Comparison of ENCODE assay signal across 9 cellular contexts in genomic region chr19:3191806-3192104, GRCh38. TPM values are rescaled to one million over a fixed set of nuclear protein-coding genes. Genes with fewer than 3 reads are reported as not detected.
DNase-seq lines count a peak whose midpoint lies in the region; TF ChIP-seq lines count a peak whose summit lies in the region.
"Not testable (repeated sequence)": the region's sequence is repeated elsewhere in the genome, so short reads cannot be mapped to it uniquely, and the experiment has no call there.
"Had no signal": no experiment of that assay in that cellular context is flagged by ENCODE, and none has a peak within 500 bp of the region (broad histone marks: within the 10 kb centered on the region; RNA-seq: fewer than 3 reads in every experiment).

No MANE protein-coding gene starts in this region.

- H3K4me2 ChIP-seq in BLaER1 treated with 17β-estradiol and CSF1 and Interleukin-3, amounts not matched to agents 10 nM and 100 nM: peak overlapping the region; percentile 60 to 100 (median 99); a peak in 21 of 22 replicates

- peaks cover 27% of the 10 kb centered on the region for H3K4me1 Mint-ChIP-seq in activated CD4-positive, alpha-beta T cell treated with anti-CD3 and anti-CD28 coated beads, Interleukin-2, amount 10 ng/mL, durations not matched to agents 7 days and 5 days
- H3K4me1 Mint-ChIP-seq in chondrocyte (ENCODE audit: low read depth): peaks cover 14% of the 10 kb centered on the region

- peak overlapping the region in 10 of 11 experiments; percentile 13 to 98 (median 36); a peak in 14 of 22 replicates for H3K9ac ChIP-seq in BLaER1 treated with 17β-estradiol and CSF1 and Interleukin-3, amounts not matched to agents 10 nM and 100 nM

- TF ChIP-seq CTCF in HEK293 (tag by site-specific recombination; IDR thresholded peaks at IDR 0.05); RWPE1 (conservative IDR thresholded peaks at IDR 0.05; ENCODE audit: low read depth); chondrocyte (IDR thresholded peaks at IDR 0.05); neutrophil (IDR thresholded peaks at IDR 0.05): not testable (repeated sequence)

- H3K36me3 Mint-ChIP-seq in activated CD4-positive, alpha-beta T cell treated with anti-CD3 and anti-CD28 coated beads, Interleukin-2, amount 10 ng/mL, durations not matched to agents 7 days and 5 days (ENCODE audit: low read depth): peaks cover 12% of the 10 kb centered on the region
- H3K36me3 Mint-ChIP-seq in chondrocyte (ENCODE audit: low read depth): not testable (repeated sequence)

- H3K36me3 ChIP-seq in BLaER1 treated with 17β-estradiol and CSF1 and Interleukin-3, amounts not matched to agents 10 nM and 100 nM: peaks cover 37 to 94% (median 80%) of the 10 kb centered on the region in 11 experiments
- peaks cover 0 to 60% of the 10 kb centered on the region in 2 experiments; a peak in 2 of 3 replicates for H3K36me3 ChIP-seq in HEK293 (ENCODE audit: control insufficient read depth in 2 of 2, insufficient read depth in 1 of 2, low read length in 2 of 2)
- H3K36me3 ChIP-seq in neutrophil: not testable (repeated sequence)

- peaks cover 6 to 100% (median 99%) of the 10 kb centered on the region in 11 experiments; a peak in 21 of 22 replicates for H4K20me1 ChIP-seq in BLaER1 treated with 17β-estradiol and CSF1 and Interleukin-3, amounts not matched to agents 10 nM and 100 nM

- CTCF ChIA-PET in HEK293 (lab: Yijun Ruan, JAX); activated CD4-positive, alpha-beta T cell treated with anti-CD3 and anti-CD28 coated beads, Interleukin-2, amount 10 ng/mL, durations not matched to agents 7 days and 5 days (lab: Charles Lee): not testable (repeated sequence)
- CTCF ChIA-PET in RWPE1 (lab: Yijun Ruan, JAX): interaction anchor here (0.8 kb wide), 1 partner anchor 33 kb away, joined by 3 read pairs; the partner anchor contains the start of gene CELF5

- POLR2A ChIA-PET in HEK293 (lab: Yijun Ruan, JAX); RWPE1 (lab: Yijun Ruan, JAX; ENCODE audit: low non-redundant PET); activated CD4-positive, alpha-beta T cell treated with anti-CD3 and anti-CD28 coated beads, Interleukin-2, amount 10 ng/mL, durations not matched to agents 7 days and 5 days (lab: Charles Lee): not testable (repeated sequence)

- H3K9me3 ChIP-seq in BLaER1 treated with 17β-estradiol and CSF1 and Interleukin-3, amounts not matched to agents 10 nM and 100 nM (replicated peaks in 1 of 11); HEK293 (ENCODE audit: control insufficient read depth, insufficient read depth, low read depth, low read length); neutrophil: not testable (repeated sequence)

- H3K27me3 ChIP-seq in BLaER1 treated with 17β-estradiol and CSF1 and Interleukin-3, amounts not matched to agents 10 nM and 100 nM; neutrophil: not testable (repeated sequence)

- not testable (repeated sequence) for H3K4me3 ChIP-seq in BLaER1 treated with 17β-estradiol and CSF1 and Interleukin-3, amounts not matched to agents 10 nM and 100 nM; HEK293 (ENCODE audit: low read depth, low read length)
- H3K4me3 ChIP-seq in neutrophil (ENCODE audit: low read depth in 1 of 2, low read length in 1 of 2): peak overlapping the region in 1 of 2 experiments; percentile 18

- H3K9me3 Mint-ChIP-seq in activated CD4-positive, alpha-beta T cell treated with anti-CD3 and anti-CD28 coated beads, Interleukin-2, amount 10 ng/mL, durations not matched to agents 7 days and 5 days; chondrocyte (ENCODE audit: low read depth): not testable (repeated sequence)

- peaks cover 68 to 77% (median 75%) of the 10 kb centered on the region in 10 experiments for H3K4me1 ChIP-seq in BLaER1 treated with 17β-estradiol and CSF1 and Interleukin-3, amounts not matched to agents 10 nM and 100 nM
- H3K4me1 ChIP-seq in HEK293 (ENCODE audit: control insufficient read depth, insufficient read depth, low read length): not testable (repeated sequence)
- peaks cover 58 to 65% of the 10 kb centered on the region in 2 experiments for H3K4me1 ChIP-seq in neutrophil (ENCODE audit: control insufficient read depth in 1 of 2, insufficient read depth in 1 of 2, low read depth in 1 of 2, low read length in 1 of 2)

- not testable (repeated sequence) for H3K4me3 Mint-ChIP-seq in activated CD4-positive, alpha-beta T cell treated with anti-CD3 and anti-CD28 coated beads, Interleukin-2, amount 10 ng/mL, durations not matched to agents 7 days and 5 days; chondrocyte (ENCODE audit: unreplicated experiment)

- DNase-seq in RWPE1 (ENCODE audit: low spot score); activated CD4-positive, alpha-beta T cell treated with anti-CD3 and anti-CD28 coated beads, Interleukin-2, amount 10 ng/mL, durations not matched to agents 7 days and 5 days: not testable (repeated sequence)
- peak; percentile 56 for DNase-seq in chondrocyte (ENCODE audit: low spot score)

- not testable (repeated sequence) for H3K27me3 Mint-ChIP-seq in activated CD4-positive, alpha-beta T cell treated with anti-CD3 and anti-CD28 coated beads, Interleukin-2, amount 10 ng/mL, durations not matched to agents 7 days and 5 days; chondrocyte (ENCODE audit: low read depth)

- peak overlapping the region in 9 of 11 experiments; percentile 2 to 97 (median 60); a peak in 14 of 22 replicates for H3K27ac ChIP-seq in BLaER1 treated with 17β-estradiol and CSF1 and Interleukin-3, amounts not matched to agents 10 nM and 100 nM
- not testable (repeated sequence) for H3K27ac ChIP-seq in HEK293 (ENCODE audit: extremely low read depth, low read depth, low read length)
- H3K27ac ChIP-seq in RWPE1: peak overlapping the region; percentile 8; the same call in 1 of the 2 replicates
- peak overlapping the region; percentile 94 for H3K27ac ChIP-seq in neutrophil

- H3K27ac Mint-ChIP-seq in activated CD4-positive, alpha-beta T cell treated with anti-CD3 and anti-CD28 coated beads, Interleukin-2, amount 10 ng/mL, durations not matched to agents 7 days and 5 days: peak overlapping the region; percentile 41
- H3K27ac Mint-ChIP-seq in chondrocyte (ENCODE audit: unreplicated experiment): not testable (repeated sequence)

TF ChIP-seq in HEK293, 187 proteins besides CTCF, POLR2A, EP300 and RAD21:
- peak; percentile 7; the same call in 1 of the 2 replicates for TF ChIP-seq SCRT2 (tag by site-specific recombination; IDR thresholded peaks at IDR 0.05)

RNA-seq across cellular contexts. Expression of gene NCLN, which starts 6.0 kb away (rescaled TPM):
- total RNA-seq in activated CD4-positive, alpha-beta T cell treated with anti-CD3 and anti-CD28 coated beads, Interleukin-2, amount 10 ng/mL, durations not matched to agents 7 days and 5 days: 10 to 100 TPM; 52.1 to 56.0 TPM
- total RNA-seq in chondrocyte: 80.7 to 97.1 TPM (median 82.5 TPM) in 3 replicates

RNA-seq across cellular contexts. Expression of gene S1PR4, which starts 13.2 kb away (rescaled TPM):
- 100 to 1,000 TPM; 162 to 209 TPM for total RNA-seq in activated CD4-positive, alpha-beta T cell treated with anti-CD3 and anti-CD28 coated beads, Interleukin-2, amount 10 ng/mL, durations not matched to agents 7 days and 5 days
- total RNA-seq in chondrocyte: not detected in 3 replicates
- total RNA-seq: A673, Caco-2, Calu3 had no signal

RNA-seq across cellular contexts. Expression of gene CELF5, which starts 32.7 kb away (rescaled TPM):
- under 1 TPM; 0.06 to 0.20 TPM for total RNA-seq in activated CD4-positive, alpha-beta T cell treated with anti-CD3 and anti-CD28 coated beads, Interleukin-2, amount 10 ng/mL, durations not matched to agents 7 days and 5 days
- total RNA-seq in chondrocyte: 0.22 to 0.31 TPM in 2 of 3 replicates, not detected in the other

RNA-seq across cellular contexts. Expression of gene GNA15, which starts 55.9 kb away (rescaled TPM):
- total RNA-seq in activated CD4-positive, alpha-beta T cell treated with anti-CD3 and anti-CD28 coated beads, Interleukin-2, amount 10 ng/mL, durations not matched to agents 7 days and 5 days: 10 to 100 TPM; 22.8 to 23.6 TPM
- not detected in 3 replicates for total RNA-seq in chondrocyte
- total RNA-seq: Caco-2 had no signal

Comparison
In these comparisons a context has a peak if more than half of its experiments do, and no peak if none do; other contexts are left out.
1. RNA of gene S1PR4, which starts 13.2 kb away (total RNA-seq): 162 to 209 TPM in activated CD4-positive, alpha-beta T cell treated with anti-CD3 and anti-CD28 coated beads, Interleukin-2, amount 10 ng/mL, durations not matched to agents 7 days and 5 days; not detected in chondrocyte; every median in the first group is over 100 times any median in the second.